In the genomic region with DNA sequence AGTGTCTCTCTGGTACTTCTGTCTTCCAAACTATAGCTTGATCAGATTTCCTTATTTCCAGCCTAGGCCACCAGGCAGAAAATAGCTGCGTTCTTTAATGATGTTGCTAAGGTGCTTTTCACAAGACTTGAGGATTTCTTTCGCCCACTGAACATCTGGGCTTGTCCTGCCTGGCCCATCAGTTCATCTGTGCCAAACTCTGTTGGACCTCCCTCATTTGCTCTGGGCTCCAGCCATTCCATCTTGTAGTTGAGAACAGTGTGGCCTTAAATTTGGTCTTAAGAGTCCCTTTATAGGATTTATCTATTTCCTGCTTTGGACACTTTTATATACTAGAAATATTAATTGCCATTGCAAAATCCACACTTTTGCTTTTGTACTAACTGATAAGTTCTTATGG, we compare ENCODE assay signal across 21 cellular contexts.
A peak's percentile ranks its signal among the peaks of the same experiment; 100 is the strongest.
DNase-seq lines count a peak whose midpoint lies in the region; FAIRE-seq and TF ChIP-seq lines count a peak whose summit lies in the region.
"Had no signal": no experiment of that assay in that cellular context is flagged by ENCODE, and none has a peak within 500 bp of the region (broad histone marks: within the 10 kb centered on the region; RNA-seq: fewer than 3 reads in every experiment).

No MANE protein-coding gene starts in this region.

- H3K79me2 ChIP-seq in astrocyte (ENCODE audit: insufficient read depth, low read length), result no peaks in the 10 kb centered on the region

- H3K9me3 Mint-ChIP-seq in astrocyte (ENCODE audit: unreplicated experiment) (no peaks in the 10 kb centered on the region), mesothelial cell of epicardium (no peaks in the 10 kb centered on the region)
- H3K9me3 Mint-ChIP-seq: CD4-positive, alpha-beta T cell; GM23338; IgD-negative memory B cell had no signal

- FAIRE-seq in astrocyte (lab: Jason Lieb, UNC), result no peak
- FAIRE-seq: A549, D721Med, H54, HepG2 had no signal

- H3K4me3 ChIP-seq in astrocyte (ENCODE audit: insufficient read depth, low read depth, low read length) (no peak overlapping the region), fibroblast of villous mesenchyme (ENCODE audit: low read depth, low read length) (no peak overlapping the region), uterus (no peak overlapping the region)
- H3K4me3 ChIP-seq: A549, GM23338 had no signal

- H3K27me3 ChIP-seq in astrocyte (ENCODE audit: insufficient read depth, low read length) (no peaks in the 10 kb centered on the region), uterus (no peaks in the 10 kb centered on the region)

- H3K36me3 Mint-ChIP-seq in astrocyte (ENCODE audit: low read depth, unreplicated experiment) (peaks cover 4% of the 10 kb centered on the region), mesothelial cell of epicardium (peaks cover 18% of the 10 kb centered on the region)

- H3K4me1 Mint-ChIP-seq in astrocyte (ENCODE audit: low read depth, unreplicated experiment) (no peaks in the 10 kb centered on the region), mesothelial cell of epicardium (no peaks in the 10 kb centered on the region)
- H3K4me1 Mint-ChIP-seq: GM23338, IgD-negative memory B cell had no signal

- H3K36me3 ChIP-seq in astrocyte (ENCODE audit: insufficient read depth, low read length) (peaks cover 7% of the 10 kb centered on the region), uterus (no peaks in the 10 kb centered on the region)

- no peak overlapping the region for H3K9ac ChIP-seq in astrocyte (ENCODE audit: low read length)

- no peaks in the 10 kb centered on the region for H3K9me3 ChIP-seq in astrocyte (ENCODE audit: insufficient read depth, low read depth, low read length)
- H3K9me3 ChIP-seq in uterus, result no peaks in the 10 kb centered on the region
- H3K9me3 ChIP-seq: A549, Caco-2 had no signal

- intact Hi-C loops in uterus (cut with DNase I; ENCODE audit: low total_unique reads), result no loop called here

- TF ChIP-seq POLR2A in uterus (IDR thresholded peaks at IDR 0.05), result no peak

- no peak overlapping the region for H2AFZ ChIP-seq in astrocyte (ENCODE audit: low read depth, low read length)
- H2AFZ ChIP-seq: GM23338 had no signal

- H3K4me3 Mint-ChIP-seq in astrocyte (ENCODE audit: unreplicated experiment) (no peak overlapping the region), mesothelial cell of epicardium (no peak overlapping the region)
- H3K4me3 Mint-ChIP-seq: CD4-positive, alpha-beta T cell; GM23338; IgD-negative memory B cell had no signal

- H3K27me3 Mint-ChIP-seq in astrocyte (ENCODE audit: low read depth, unreplicated experiment), result no peaks in the 10 kb centered on the region
- H3K27me3 Mint-ChIP-seq in mesothelial cell of epicardium (ENCODE audit: low read depth), result no peaks in the 10 kb centered on the region
- H3K27me3 Mint-ChIP-seq: CD4-positive, alpha-beta T cell; IgD-negative memory B cell had no signal

- H3K27ac ChIP-seq in astrocyte (ENCODE audit: low read depth, low read length) (peak overlapping the region; percentile 52), uterus (peak overlapping the region; percentile 70 to 73)
- H3K27ac ChIP-seq: 22Rv1, A549, C4-2B had no signal

- H3K27ac Mint-ChIP-seq in astrocyte (ENCODE audit: unreplicated experiment) (no peak overlapping the region), mesothelial cell of epicardium (no peak overlapping the region)
- H3K27ac Mint-ChIP-seq: CD4-positive, alpha-beta T cell; GM23338; IgD-negative memory B cell had no signal

- no peaks in the 10 kb centered on the region for H4K20me1 ChIP-seq in astrocyte (ENCODE audit: insufficient read depth, low read length)

- no peak overlapping the region for H3K4me2 ChIP-seq in astrocyte (ENCODE audit: low read length)
- H3K4me2 ChIP-seq: A549, GM23338 had no signal

- TF ChIP-seq CTCF in astrocyte (IDR thresholded peaks at IDR 0.05; ENCODE audit: insufficient read depth, low read depth, low read length) (no peak), fibroblast of villous mesenchyme (IDR thresholded peaks at IDR 0.05; ENCODE audit: insufficient read depth, low read depth, low read length) (no peak), uterus (IDR thresholded peaks at IDR 0.05) (no peak), mesothelial cell of epicardium (IDR thresholded peaks at IDR 0.05; ENCODE audit: unreplicated experiment) (no peak)

- peak; percentile 6 for DNase-seq in DMS 273 (lab: John Stamatoyannopoulos, UW; ENCODE audit: unreplicated experiment)
- no peak for DNase-seq in DMS 273 treated with DMSO at 0.1 percent for 48 hours (lab: John Stamatoyannopoulos, UW)
- DNase-seq in astrocyte (ENCODE audit: low read depth), result no peak
- DNase-seq in fibroblast of villous mesenchyme (ENCODE audit: low read depth), result peak; percentile 30
- DNase-seq in uterus, result peak; percentile 54 to 64
- DNase-seq in mesothelial cell of epicardium (ENCODE audit: low spot score in 2 of 2, unreplicated experiment in 2 of 2), result no peak
- no peak for DNase-seq in SW 1271 (lab: John Stamatoyannopoulos, UW)
- DNase-seq: AML-193; Caco-2; CD4-positive, alpha-beta T cell; DMS79 treated with DMSO at 0.1 percent for 48 hours; GF-D8; HCEC 1CT had no signal

- H3K4me1 ChIP-seq in astrocyte (ENCODE audit: insufficient read depth, low read length) (peaks cover 12% of the 10 kb centered on the region), uterus (no peaks in the 10 kb centered on the region)
- H3K4me1 ChIP-seq: A549, Caco-2 had no signal

Comparison
In these comparisons a context has a peak if more than half of its experiments do, and no peak if none do; other contexts are left out.
1. DNase-seq: peak in DMS 273 (single experiment), fibroblast of villous mesenchyme (single experiment) and uterus (2 of 2); none in DMS 273 treated with DMSO at 0.1 percent for 48 hours (single experiment), astrocyte (single experiment), mesothelial cell of epicardium (0 of 2) and SW 1271 (0 of 2).